In genomic region chr11:124879229-124879998, GRCh38 we compare ENCODE assay signal across 19 cellular contexts. TPM values are rescaled to one million over a fixed set of nuclear protein-coding genes. Genes with fewer than 3 reads are reported as not detected.
"Had no signal": no experiment of that assay in that cellular context is flagged by ENCODE, and none has a peak within 500 bp of the region (broad histone marks: within the 10 kb centered on the region; RNA-seq: fewer than 3 reads in every experiment).

No MANE protein-coding gene starts in this region.

- H3K27ac Mint-ChIP-seq: activated T-cell treated with anti-CD3 and anti-CD28 coated beads, Interleukin-2, amount 50 U/mL, for 24 hours; nephron progenitor cell had no signal

- H3K4me3 ChIP-seq: cardiac muscle cell, esophagus muscularis mucosa, ovary, thoracic aorta, uterus had no signal

- H3K9me3 Mint-ChIP-seq: activated naive CD4-positive, alpha-beta T cell treated with anti-CD3 and anti-CD28 coated beads, Interleukin-2, amount 50 U/mL, for 72 hours; activated T-cell treated with anti-CD3 and anti-CD28 coated beads, Interleukin-2, amount 50 U/mL, for 24 hours; nephron progenitor cell had no signal

- ATAC-seq: activated naive CD4-positive, alpha-beta T cell treated with anti-CD3 and anti-CD28 coated beads, Interleukin-2, amount 50 U/mL, for 72 hours; sciatic nerve had no signal

- H3K9me3 ChIP-seq: esophagus muscularis mucosa, ovary, thoracic aorta, uterus had no signal

- H3K27ac ChIP-seq: cardiac muscle cell, esophagus muscularis mucosa, ovary, thoracic aorta, uterus had no signal

- H3K4me3 Mint-ChIP-seq: activated T-cell treated with anti-CD3 and anti-CD28 coated beads, Interleukin-2, amount 50 U/mL, for 24 hours; nephron progenitor cell had no signal

- H3K27me3 ChIP-seq: ovary, uterus had no signal

- DNase-seq: activated CD4-positive, CD25-positive, alpha-beta regulatory T cell treated with anti-CD3 and anti-CD28 coated beads, Interleukin-2, amount 50 U/mL, for 72 hours; activated effector memory CD4-positive, alpha-beta T cell treated with Interleukin-2 at 50 U/mL for 16 hours; activated T-cell treated with anti-CD3 and anti-CD28 coated beads, Interleukin-2, amount 50 U/mL, for 24 hours; hippocampal formation; mesendoderm; nephron progenitor cell; stimulated activated CD4-positive, alpha-beta T cell treated with anti-CD3 and anti-CD28 coated beads, Interleukin-1b, Interleukin-23, amount 100 ng/mL, for 48 hours; uterus had no signal

- H3K36me3 ChIP-seq: cardiac muscle cell, ovary, thoracic aorta, uterus had no signal

- H3K36me3 Mint-ChIP-seq: activated naive CD4-positive, alpha-beta T cell treated with anti-CD3 and anti-CD28 coated beads, Interleukin-2, amount 50 U/mL, for 72 hours had no signal

RNA-seq across cellular contexts. Expression of gene ROBO4, which starts 18.3 kb away (rescaled TPM):
- total RNA-seq: activated naive CD4-positive, alpha-beta T cell treated with anti-CD3 and anti-CD28 coated beads, Interleukin-2, amount 50 U/mL, for 72 hours; T-helper 1 cell treated with Interleukin-12 subunit alpha and Interleukin-12 subunit beta and Interleukin-4 antibody, amounts not matched to agents 30 ng/mL and 1 ng/mL, for 36 hours had no signal

RNA-seq across cellular contexts. Expression of gene HEPN1, which starts 39.6 kb away (rescaled TPM):
- total RNA-seq: activated naive CD4-positive, alpha-beta T cell treated with anti-CD3 and anti-CD28 coated beads, Interleukin-2, amount 50 U/mL, for 72 hours; cardiac muscle cell; esophagus muscularis mucosa; kidney epithelial cell; lower leg skin; pulmonary artery endothelial cell; sciatic nerve; T-helper 1 cell treated with Interleukin-12 subunit alpha and Interleukin-12 subunit beta and Interleukin-4 antibody, amounts not matched to agents 30 ng/mL and 1 ng/mL, for 36 hours; uterus had no signal

RNA-seq across cellular contexts. Expression of gene HEPACAM, which starts 56.4 kb away (rescaled TPM):
- total RNA-seq: activated naive CD4-positive, alpha-beta T cell treated with anti-CD3 and anti-CD28 coated beads, Interleukin-2, amount 50 U/mL, for 72 hours; glomerular endothelial cell; pulmonary artery endothelial cell; T-helper 1 cell treated with Interleukin-12 subunit alpha and Interleukin-12 subunit beta and Interleukin-4 antibody, amounts not matched to agents 30 ng/mL and 1 ng/mL, for 36 hours; uterus had no signal
